ENCODE assay signal across 8 cellular contexts in the genomic region with DNA sequence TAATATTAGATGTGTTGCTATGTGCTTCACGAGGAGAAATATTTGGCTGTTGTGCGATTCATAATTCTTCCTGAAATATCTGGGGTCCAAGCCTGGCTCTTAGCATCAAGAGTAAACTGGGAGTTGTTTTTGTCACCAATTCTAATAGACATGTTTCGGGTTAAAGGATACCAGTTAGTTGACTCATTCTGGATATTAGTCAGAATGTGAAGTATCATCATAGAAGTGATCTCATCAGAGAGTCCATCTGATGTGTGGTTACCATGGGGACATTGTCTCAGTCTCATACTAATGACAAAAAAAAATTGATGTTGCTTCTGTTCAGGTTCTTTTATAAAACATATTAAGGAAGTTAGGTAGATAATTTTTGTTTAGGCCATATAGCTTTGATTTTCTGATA. TPM values are rescaled to one million over a fixed set of nuclear protein-coding genes. Genes with fewer than 3 reads are reported as not detected.
DNase-seq lines count a peak whose midpoint lies in the region; ATAC-seq and TF ChIP-seq lines count a peak whose summit lies in the region.

No MANE protein-coding gene starts in this region.

- H3K9me3 Mint-ChIP-seq in activated CD4-positive, alpha-beta memory T cell treated with anti-CD3 and anti-CD28 coated beads, Interleukin-2, amount 10 ng/mL, durations not matched to agents 7 days and 5 days, result no peaks in the 10 kb centered on the region
- no peaks in the 10 kb centered on the region for H3K9me3 Mint-ChIP-seq in T-cell

- CTCF ChIA-PET in activated CD4-positive, alpha-beta memory T cell treated with anti-CD3 and anti-CD28 coated beads, Interleukin-2, amount 10 ng/mL, durations not matched to agents 7 days and 5 days (lab: Charles Lee), result no interaction called here
- CTCF ChIA-PET in T-cell (lab: Charles Lee), result interaction anchor here in 1 of 2 donors (0.7 kb wide), 1 partner anchor 66 kb away, joined by 3 read pairs; no protein-coding TSS in a partner anchor

- POLR2A ChIA-PET in activated CD4-positive, alpha-beta memory T cell treated with anti-CD3 and anti-CD28 coated beads, Interleukin-2, amount 10 ng/mL, durations not matched to agents 7 days and 5 days (lab: Charles Lee), result interaction anchor here (2.1 kb wide), 1 partner anchor 67 kb away, joined by 4 read pairs; no protein-coding TSS in a partner anchor
- POLR2A ChIA-PET in T-cell (lab: Charles Lee), result interaction anchor here in 1 of 2 donors (0.6 to 1.0 kb wide), 2 partner anchors 25 to 57 kb away, joined by 3 to 11 read pairs; no protein-coding TSS in a partner anchor

- no peak overlapping the region for H3K4me3 Mint-ChIP-seq in activated CD4-positive, alpha-beta memory T cell treated with anti-CD3 and anti-CD28 coated beads, Interleukin-2, amount 10 ng/mL, durations not matched to agents 7 days and 5 days
- H3K4me3 Mint-ChIP-seq in T-cell, result no peak overlapping the region

- H3K27me3 Mint-ChIP-seq in activated CD4-positive, alpha-beta memory T cell treated with anti-CD3 and anti-CD28 coated beads, Interleukin-2, amount 10 ng/mL, durations not matched to agents 7 days and 5 days, result no peaks in the 10 kb centered on the region
- H3K27me3 Mint-ChIP-seq in T-cell, result peaks cover 0 to 10% of the 10 kb centered on the region in 2 donors

- no peak overlapping the region for H3K4me3 ChIP-seq in coronary artery

- DNase-seq in activated CD4-positive, alpha-beta memory T cell treated with anti-CD3 and anti-CD28 coated beads, Interleukin-2, amount 10 ng/mL, durations not matched to agents 7 days and 5 days, result no peak
- DNase-seq in non-pigmented ciliary epithelial cell (ENCODE audit: low read depth), result peak; percentile 44
- no peak for DNase-seq in coronary artery (ENCODE audit: low spot score)
- DNase-seq in Right ventricle myocardium superior, result no peak
- no peak for DNase-seq in posterior vena cava (ENCODE audit: low spot score)
- DNase-seq in T-cell, result no peak

- intact Hi-C loops in Right ventricle myocardium superior (cut with DNase I) (no loop called here), posterior vena cava (cut with DNase I) (loop anchor here in 1 of 2 donors (10.0 kb wide), 1 partner anchor 899 kb away; no protein-coding TSS in a partner anchor)

- peak; percentile 96 for ATAC-seq in GM18519 (IDR thresholded peaks at IDR 0.05; ENCODE audit: low FRiP score, unreplicated experiment)
- peak; percentile 67 for ATAC-seq in HG02763 (IDR thresholded peaks at IDR 0.05; ENCODE audit: unreplicated experiment)
- ATAC-seq in Right ventricle myocardium superior (ENCODE audit: poor library complexity), result no peak
- ATAC-seq in T-cell (replicated peaks in 1 of 4), result no peak

- no peak overlapping the region for H3K27ac ChIP-seq in coronary artery

- H3K4me1 Mint-ChIP-seq in activated CD4-positive, alpha-beta memory T cell treated with anti-CD3 and anti-CD28 coated beads, Interleukin-2, amount 10 ng/mL, durations not matched to agents 7 days and 5 days, result peaks cover 20% of the 10 kb centered on the region
- peaks cover 3 to 4% (median 4%) of the 10 kb centered on the region in 3 donors for H3K4me1 Mint-ChIP-seq in T-cell

- no peak for TF ChIP-seq CTCF in coronary artery (IDR thresholded peaks at IDR 0.05)

- H3K27ac Mint-ChIP-seq in activated CD4-positive, alpha-beta memory T cell treated with anti-CD3 and anti-CD28 coated beads, Interleukin-2, amount 10 ng/mL, durations not matched to agents 7 days and 5 days, result peak overlapping the region; percentile 14
- peak overlapping the region in 1 of 2 donors; percentile 52 for H3K27ac Mint-ChIP-seq in T-cell

- H3K36me3 Mint-ChIP-seq in activated CD4-positive, alpha-beta memory T cell treated with anti-CD3 and anti-CD28 coated beads, Interleukin-2, amount 10 ng/mL, durations not matched to agents 7 days and 5 days (ENCODE audit: low read depth), result peaks cover 44% of the 10 kb centered on the region
- peaks cover 34% of the 10 kb centered on the region for H3K36me3 Mint-ChIP-seq in T-cell

RNA-seq across cellular contexts. Expression of gene MTMR1, which starts 57.2 kb away (rescaled TPM):
- 10 to 100 TPM; 38.1 to 43.0 TPM for total RNA-seq in activated CD4-positive, alpha-beta memory T cell treated with anti-CD3 and anti-CD28 coated beads, Interleukin-2, amount 10 ng/mL, durations not matched to agents 7 days and 5 days
- total RNA-seq in Right ventricle myocardium superior (17.9 TPM), posterior vena cava (10 to 100 TPM; 15.6 to 18.1 TPM), T-cell (10 to 100 TPM; 33.8 to 58.3 (median 39.4) TPM)

Comparison
In these comparisons a context has a peak if more than half of its experiments do, and no peak if none do; other contexts are left out.
1. ATAC-seq: peak in GM18519 (single experiment) and HG02763 (single experiment); none in Right ventricle myocardium superior (single experiment) and T-cell (0 of 4).